In genomic region chr12:20491290-20491689, GRCh38 we compare ENCODE assay signal across 3 cellular contexts.
TF ChIP-seq lines count a peak whose summit lies in the region.

No MANE protein-coding gene starts in this region.

TF ChIP-seq in A549, 52 proteins besides CTCF, POLR2A, EP300 and RAD21:
- no peak for TF ChIP-seq E2F6 (IDR thresholded peaks at IDR 0.05; ENCODE audit: borderline replicate concordance, low read depth)
- no peak for TF ChIP-seq SMC3 (IDR thresholded peaks at IDR 0.05)
- TF ChIP-seq RARB (CRISPR knock-in tag; IDR thresholded peaks at IDR 0.05), result no peak
- TF ChIP-seq HOXB13 (CRISPR knock-in tag; IDR thresholded peaks at IDR 0.05; ENCODE audit: low read depth), result 0 out of 2 replicates have a peak, but pooled peaks have one; percentile 18
- TF ChIP-seq EHMT2 (IDR thresholded peaks at IDR 0.05; ENCODE audit: low read depth), result peak; percentile 80; the same call in 1 of the 2 replicates
- 0 out of 2 replicates have a peak, but pooled peaks have one; percentile 44 for TF ChIP-seq ATOH8 (CRISPR knock-in tag; IDR thresholded peaks at IDR 0.05; ENCODE audit: low read depth)
- TF ChIP-seq JUNB (IDR thresholded peaks at IDR 0.05), result no peak
- TF ChIP-seq KDM1A (IDR thresholded peaks at IDR 0.05; ENCODE audit: low read depth), result no peak
- no peak for TF ChIP-seq MYC (IDR thresholded peaks at IDR 0.05; ENCODE audit: borderline replicate concordance, low read length)
- no peak for TF ChIP-seq CBX2 (IDR thresholded peaks at IDR 0.05; ENCODE audit: borderline replicate concordance, low read depth)
- TF ChIP-seq CEBPB (IDR thresholded peaks at IDR 0.05), result no peak
- no peak for TF ChIP-seq BHLHE40 (IDR thresholded peaks at IDR 0.05; ENCODE audit: low read depth, low read length)

TF ChIP-seq in IMR-90, 13 proteins besides CTCF, POLR2A, EP300 and RAD21:
- no peak for TF ChIP-seq MAZ (IDR thresholded peaks at IDR 0.05; ENCODE audit: borderline replicate concordance, low read depth, low read length)
- no peak for TF ChIP-seq RFX5 (IDR thresholded peaks at IDR 0.05; ENCODE audit: low read depth, low read length)
- no peak for TF ChIP-seq NFE2L2 (IDR thresholded peaks at IDR 0.05; ENCODE audit: low read depth, low read length)
- TF ChIP-seq BHLHE40 (IDR thresholded peaks at IDR 0.05; ENCODE audit: low read depth, low read length), result no peak
- TF ChIP-seq MXI1 (IDR thresholded peaks at IDR 0.05; ENCODE audit: borderline replicate concordance, low read depth, low read length), result no peak
- no peak for TF ChIP-seq RCOR1 (IDR thresholded peaks at IDR 0.05; ENCODE audit: insufficient replicate concordance, low read length)
- no peak for TF ChIP-seq ELK1 (IDR thresholded peaks at IDR 0.05; ENCODE audit: borderline replicate concordance, low read depth, low read length)
- no peak for TF ChIP-seq MAFK (IDR thresholded peaks at IDR 0.05; ENCODE audit: low read depth, low read length)
- TF ChIP-seq CEBPB (IDR thresholded peaks at IDR 0.05; ENCODE audit: low read depth, low read length), result no peak
- no peak for TF ChIP-seq SMC3 (IDR thresholded peaks at IDR 0.05; ENCODE audit: low read depth, low read length)
- no peak for TF ChIP-seq USF2 (IDR thresholded peaks at IDR 0.05; ENCODE audit: low read depth, low read length)
- TF ChIP-seq CHD1 (IDR thresholded peaks at IDR 0.05; ENCODE audit: low read depth, low read length), result no peak
- TF ChIP-seq FOS (IDR thresholded peaks at IDR 0.05; ENCODE audit: low read depth, low read length), result no peak

TF ChIP-seq in H1, 55 proteins besides CTCF, POLR2A, EP300 and RAD21:
- TF ChIP-seq YY1 (IDR thresholded peaks at IDR 0.05; ENCODE audit: low read depth, low read length), result peak; percentile 54; the same call in 1 of the 2 replicates
- no peak for TF ChIP-seq HDAC6 (IDR thresholded peaks at IDR 0.05; ENCODE audit: low read depth, low read length)
- no peak for TF ChIP-seq PHF8 (conservative IDR thresholded peaks at IDR 0.05; ENCODE audit: low read depth, low read length)
